Comparison of ENCODE assay signal across 1 cellular context in the genomic region with DNA sequence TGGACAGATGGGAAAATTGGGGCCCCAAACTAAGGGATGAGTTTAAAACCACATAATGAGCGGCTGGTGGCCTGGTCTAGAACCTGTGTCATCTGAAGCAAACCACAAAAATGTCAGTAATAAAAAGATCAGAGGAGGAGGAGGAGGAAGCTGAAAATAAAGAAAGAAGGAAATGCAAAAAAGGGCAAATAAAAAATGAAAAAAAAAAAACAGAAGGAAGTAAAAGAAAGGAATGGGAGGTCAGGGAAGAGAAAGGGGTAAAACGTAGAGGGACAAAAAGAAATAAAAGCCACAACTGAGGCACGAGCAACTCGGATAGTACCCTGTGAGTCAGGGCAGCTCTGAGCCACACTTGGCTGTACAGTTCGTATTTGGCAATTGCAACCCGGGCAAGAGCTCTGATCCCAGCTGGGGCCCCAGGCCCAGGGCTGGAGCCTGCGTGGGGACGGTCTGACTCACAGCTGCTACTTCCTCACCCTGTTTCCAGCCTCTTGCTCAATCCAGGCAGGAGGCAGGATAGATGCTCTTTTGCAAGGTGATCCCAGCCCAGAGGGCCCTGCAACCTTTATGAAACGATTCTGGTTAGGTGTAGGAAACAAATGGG.
TF ChIP-seq lines count a peak whose summit lies in the region.

No MANE protein-coding gene starts in this region.

TF ChIP-seq in HepG2, 621 proteins besides CTCF, POLR2A, EP300 and RAD21 (continued from another document and continues in another):
- TF ChIP-seq, protein P1, sequence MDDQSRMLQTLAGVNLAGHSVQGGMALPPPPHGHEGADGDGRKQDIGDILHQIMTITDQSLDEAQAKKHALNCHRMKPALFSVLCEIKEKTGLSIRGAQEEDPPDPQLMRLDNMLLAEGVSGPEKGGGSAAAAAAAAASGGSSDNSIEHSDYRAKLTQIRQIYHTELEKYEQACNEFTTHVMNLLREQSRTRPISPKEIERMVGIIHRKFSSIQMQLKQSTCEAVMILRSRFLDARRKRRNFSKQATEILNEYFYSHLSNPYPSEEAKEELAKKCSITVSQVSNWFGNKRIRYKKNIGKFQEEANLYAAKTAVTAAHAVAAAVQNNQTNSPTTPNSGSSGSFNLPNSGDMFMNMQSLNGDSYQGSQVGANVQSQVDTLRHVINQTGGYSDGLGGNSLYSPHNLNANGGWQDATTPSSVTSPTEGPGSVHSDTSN (CRISPR knock-in tag; IDR thresholded peaks at IDR 0.05; ENCODE audit: borderline replicate concordance) = no peak
- TF ChIP-seq ELF3 (CRISPR knock-in tag; IDR thresholded peaks at IDR 0.05) (peak; percentile 89), ZMYM4 (CRISPR knock-in tag; IDR thresholded peaks at IDR 0.05) (peak; percentile 69; the same call in 1 of the 2 replicates), ATF1 (CRISPR knock-in tag; IDR thresholded peaks at IDR 0.05) (no peak), KDM2A (CRISPR knock-in tag; IDR thresholded peaks at IDR 0.05; ENCODE audit: borderline replicate concordance, low read depth) (peak; percentile 63; the same call in 1 of the 2 replicates), NR2F2 (IDR thresholded peaks at IDR 0.05; ENCODE audit: borderline replicate concordance, low read depth) (no peak), MATR3 (CRISPR knock-in tag; IDR thresholded peaks at IDR 0.05) (no peak), ATM (IDR thresholded peaks at IDR 0.05; ENCODE audit: borderline replicate concordance) (no peak), NFIC (IDR thresholded peaks at IDR 0.05; ENCODE audit: low read length) (no peak), ZNF263 (CRISPR knock-in tag; IDR thresholded peaks at IDR 0.05) (no peak), GLI4 (CRISPR knock-in tag; IDR thresholded peaks at IDR 0.05; ENCODE audit: borderline replicate concordance) (no peak), ZNF570 (CRISPR knock-in tag; IDR thresholded peaks at IDR 0.05; ENCODE audit: borderline replicate concordance) (no peak), CHD2 (IDR thresholded peaks at IDR 0.05; ENCODE audit: low read depth, low read length) (no peak), ZNF10 (CRISPR knock-in tag; IDR thresholded peaks at IDR 0.05; ENCODE audit: borderline replicate concordance, low read depth) (no peak), NCOR1 (IDR thresholded peaks at IDR 0.05; ENCODE audit: borderline replicate concordance, low read length) (peak; percentile 24; the same call in 1 of the 2 replicates), CCDC6 (CRISPR knock-in tag; IDR thresholded peaks at IDR 0.05) (no peak), SMAD3 (CRISPR knock-in tag; IDR thresholded peaks at IDR 0.05) (no peak; the same call in 1 of the 2 replicates), CENPT (CRISPR knock-in tag; IDR thresholded peaks at IDR 0.05; ENCODE audit: low read depth) (no peak), SNAPC2 (CRISPR knock-in tag; IDR thresholded peaks at IDR 0.05) (no peak), ZNF441 (CRISPR knock-in tag; IDR thresholded peaks at IDR 0.05; ENCODE audit: borderline replicate concordance) (0 out of 2 replicates have a peak, but pooled peaks have one; percentile 51), TBX2 (CRISPR knock-in tag; IDR thresholded peaks at IDR 0.05; ENCODE audit: borderline replicate concordance) (peak; percentile 24; the same call in 1 of the 2 replicates)
- TF ChIP-seq, protein P2, sequence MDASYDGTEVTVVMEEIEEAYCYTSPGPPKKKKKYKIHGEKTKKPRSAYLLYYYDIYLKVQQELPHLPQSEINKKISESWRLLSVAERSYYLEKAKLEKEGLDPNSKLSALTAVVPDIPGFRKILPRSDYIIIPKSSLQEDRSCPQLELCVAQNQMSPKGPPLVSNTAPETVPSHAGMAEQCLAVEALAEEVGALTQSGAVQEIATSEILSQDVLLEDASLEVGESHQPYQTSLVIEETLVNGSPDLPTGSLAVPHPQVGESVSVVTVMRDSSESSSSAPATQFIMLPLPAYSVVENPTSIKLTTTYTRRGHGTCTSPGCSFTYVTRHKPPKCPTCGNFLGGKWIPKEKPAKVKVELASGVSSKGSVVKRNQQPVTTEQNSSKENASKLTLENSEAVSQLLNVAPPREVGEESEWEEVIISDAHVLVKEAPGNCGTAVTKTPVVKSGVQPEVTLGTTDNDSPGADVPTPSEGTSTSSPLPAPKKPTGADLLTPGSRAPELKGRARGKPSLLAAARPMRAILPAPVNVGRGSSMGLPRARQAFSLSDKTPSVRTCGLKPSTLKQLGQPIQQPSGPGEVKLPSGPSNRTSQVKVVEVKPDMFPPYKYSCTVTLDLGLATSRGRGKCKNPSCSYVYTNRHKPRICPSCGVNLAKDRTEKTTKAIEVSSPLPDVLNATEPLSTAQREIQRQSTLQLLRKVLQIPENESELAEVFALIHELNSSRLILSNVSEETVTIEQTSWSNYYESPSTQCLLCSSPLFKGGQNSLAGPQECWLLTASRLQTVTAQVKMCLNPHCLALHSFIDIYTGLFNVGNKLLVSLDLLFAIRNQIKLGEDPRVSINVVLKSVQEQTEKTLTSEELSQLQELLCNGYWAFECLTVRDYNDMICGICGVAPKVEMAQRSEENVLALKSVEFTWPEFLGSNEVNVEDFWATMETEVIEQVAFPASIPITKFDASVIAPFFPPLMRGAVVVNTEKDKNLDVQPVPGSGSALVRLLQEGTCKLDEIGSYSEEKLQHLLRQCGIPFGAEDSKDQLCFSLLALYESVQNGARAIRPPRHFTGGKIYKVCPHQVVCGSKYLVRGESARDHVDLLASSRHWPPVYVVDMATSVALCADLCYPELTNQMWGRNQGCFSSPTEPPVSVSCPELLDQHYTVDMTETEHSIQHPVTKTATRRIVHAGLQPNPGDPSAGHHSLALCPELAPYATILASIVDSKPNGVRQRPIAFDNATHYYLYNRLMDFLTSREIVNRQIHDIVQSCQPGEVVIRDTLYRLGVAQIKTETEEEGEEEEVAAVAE (CRISPR knock-in tag; IDR thresholded peaks at IDR 0.05; ENCODE audit: borderline replicate concordance) = peak; percentile 21; the same call in 1 of the 2 replicates
- TF ChIP-seq, protein P3, sequence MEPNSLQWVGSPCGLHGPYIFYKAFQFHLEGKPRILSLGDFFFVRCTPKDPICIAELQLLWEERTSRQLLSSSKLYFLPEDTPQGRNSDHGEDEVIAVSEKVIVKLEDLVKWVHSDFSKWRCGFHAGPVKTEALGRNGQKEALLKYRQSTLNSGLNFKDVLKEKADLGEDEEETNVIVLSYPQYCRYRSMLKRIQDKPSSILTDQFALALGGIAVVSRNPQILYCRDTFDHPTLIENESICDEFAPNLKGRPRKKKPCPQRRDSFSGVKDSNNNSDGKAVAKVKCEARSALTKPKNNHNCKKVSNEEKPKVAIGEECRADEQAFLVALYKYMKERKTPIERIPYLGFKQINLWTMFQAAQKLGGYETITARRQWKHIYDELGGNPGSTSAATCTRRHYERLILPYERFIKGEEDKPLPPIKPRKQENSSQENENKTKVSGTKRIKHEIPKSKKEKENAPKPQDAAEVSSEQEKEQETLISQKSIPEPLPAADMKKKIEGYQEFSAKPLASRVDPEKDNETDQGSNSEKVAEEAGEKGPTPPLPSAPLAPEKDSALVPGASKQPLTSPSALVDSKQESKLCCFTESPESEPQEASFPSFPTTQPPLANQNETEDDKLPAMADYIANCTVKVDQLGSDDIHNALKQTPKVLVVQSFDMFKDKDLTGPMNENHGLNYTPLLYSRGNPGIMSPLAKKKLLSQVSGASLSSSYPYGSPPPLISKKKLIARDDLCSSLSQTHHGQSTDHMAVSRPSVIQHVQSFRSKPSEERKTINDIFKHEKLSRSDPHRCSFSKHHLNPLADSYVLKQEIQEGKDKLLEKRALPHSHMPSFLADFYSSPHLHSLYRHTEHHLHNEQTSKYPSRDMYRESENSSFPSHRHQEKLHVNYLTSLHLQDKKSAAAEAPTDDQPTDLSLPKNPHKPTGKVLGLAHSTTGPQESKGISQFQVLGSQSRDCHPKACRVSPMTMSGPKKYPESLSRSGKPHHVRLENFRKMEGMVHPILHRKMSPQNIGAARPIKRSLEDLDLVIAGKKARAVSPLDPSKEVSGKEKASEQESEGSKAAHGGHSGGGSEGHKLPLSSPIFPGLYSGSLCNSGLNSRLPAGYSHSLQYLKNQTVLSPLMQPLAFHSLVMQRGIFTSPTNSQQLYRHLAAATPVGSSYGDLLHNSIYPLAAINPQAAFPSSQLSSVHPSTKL (CRISPR knock-in tag; IDR thresholded peaks at IDR 0.05) = peak; percentile 92
- TF ChIP-seq, protein P4, sequence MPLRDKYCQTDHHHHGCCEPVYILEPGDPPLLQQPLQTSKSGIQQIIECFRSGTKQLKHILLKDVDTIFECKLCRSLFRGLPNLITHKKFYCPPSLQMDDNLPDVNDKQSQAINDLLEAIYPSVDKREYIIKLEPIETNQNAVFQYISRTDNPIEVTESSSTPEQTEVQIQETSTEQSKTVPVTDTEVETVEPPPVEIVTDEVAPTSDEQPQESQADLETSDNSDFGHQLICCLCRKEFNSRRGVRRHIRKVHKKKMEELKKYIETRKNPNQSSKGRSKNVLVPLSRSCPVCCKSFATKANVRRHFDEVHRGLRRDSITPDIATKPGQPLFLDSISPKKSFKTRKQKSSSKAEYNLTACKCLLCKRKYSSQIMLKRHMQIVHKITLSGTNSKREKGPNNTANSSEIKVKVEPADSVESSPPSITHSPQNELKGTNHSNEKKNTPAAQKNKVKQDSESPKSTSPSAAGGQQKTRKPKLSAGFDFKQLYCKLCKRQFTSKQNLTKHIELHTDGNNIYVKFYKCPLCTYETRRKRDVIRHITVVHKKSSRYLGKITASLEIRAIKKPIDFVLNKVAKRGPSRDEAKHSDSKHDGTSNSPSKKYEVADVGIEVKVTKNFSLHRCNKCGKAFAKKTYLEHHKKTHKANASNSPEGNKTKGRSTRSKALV (CRISPR knock-in tag; IDR thresholded peaks at IDR 0.05) = 0 out of 2 replicates have a peak, but pooled peaks have one; percentile 35
- TF ChIP-seq, protein P5, sequence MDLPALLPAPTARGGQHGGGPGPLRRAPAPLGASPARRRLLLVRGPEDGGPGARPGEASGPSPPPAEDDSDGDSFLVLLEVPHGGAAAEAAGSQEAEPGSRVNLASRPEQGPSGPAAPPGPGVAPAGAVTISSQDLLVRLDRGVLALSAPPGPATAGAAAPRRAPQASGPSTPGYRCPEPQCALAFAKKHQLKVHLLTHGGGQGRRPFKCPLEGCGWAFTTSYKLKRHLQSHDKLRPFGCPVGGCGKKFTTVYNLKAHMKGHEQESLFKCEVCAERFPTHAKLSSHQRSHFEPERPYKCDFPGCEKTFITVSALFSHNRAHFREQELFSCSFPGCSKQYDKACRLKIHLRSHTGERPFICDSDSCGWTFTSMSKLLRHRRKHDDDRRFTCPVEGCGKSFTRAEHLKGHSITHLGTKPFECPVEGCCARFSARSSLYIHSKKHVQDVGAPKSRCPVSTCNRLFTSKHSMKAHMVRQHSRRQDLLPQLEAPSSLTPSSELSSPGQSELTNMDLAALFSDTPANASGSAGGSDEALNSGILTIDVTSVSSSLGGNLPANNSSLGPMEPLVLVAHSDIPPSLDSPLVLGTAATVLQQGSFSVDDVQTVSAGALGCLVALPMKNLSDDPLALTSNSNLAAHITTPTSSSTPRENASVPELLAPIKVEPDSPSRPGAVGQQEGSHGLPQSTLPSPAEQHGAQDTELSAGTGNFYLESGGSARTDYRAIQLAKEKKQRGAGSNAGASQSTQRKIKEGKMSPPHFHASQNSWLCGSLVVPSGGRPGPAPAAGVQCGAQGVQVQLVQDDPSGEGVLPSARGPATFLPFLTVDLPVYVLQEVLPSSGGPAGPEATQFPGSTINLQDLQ (CRISPR knock-in tag; IDR thresholded peaks at IDR 0.05) = no peak
- TF ChIP-seq, protein P6, sequence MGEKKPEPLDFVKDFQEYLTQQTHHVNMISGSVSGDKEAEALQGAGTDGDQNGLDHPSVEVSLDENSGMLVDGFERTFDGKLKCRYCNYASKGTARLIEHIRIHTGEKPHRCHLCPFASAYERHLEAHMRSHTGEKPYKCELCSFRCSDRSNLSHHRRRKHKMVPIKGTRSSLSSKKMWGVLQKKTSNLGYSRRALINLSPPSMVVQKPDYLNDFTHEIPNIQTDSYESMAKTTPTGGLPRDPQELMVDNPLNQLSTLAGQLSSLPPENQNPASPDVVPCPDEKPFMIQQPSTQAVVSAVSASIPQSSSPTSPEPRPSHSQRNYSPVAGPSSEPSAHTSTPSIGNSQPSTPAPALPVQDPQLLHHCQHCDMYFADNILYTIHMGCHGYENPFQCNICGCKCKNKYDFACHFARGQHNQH (CRISPR knock-in tag; IDR thresholded peaks at IDR 0.05) = peak; percentile 76; the same call in 1 of the 2 replicates
- TF ChIP-seq, protein P7, sequence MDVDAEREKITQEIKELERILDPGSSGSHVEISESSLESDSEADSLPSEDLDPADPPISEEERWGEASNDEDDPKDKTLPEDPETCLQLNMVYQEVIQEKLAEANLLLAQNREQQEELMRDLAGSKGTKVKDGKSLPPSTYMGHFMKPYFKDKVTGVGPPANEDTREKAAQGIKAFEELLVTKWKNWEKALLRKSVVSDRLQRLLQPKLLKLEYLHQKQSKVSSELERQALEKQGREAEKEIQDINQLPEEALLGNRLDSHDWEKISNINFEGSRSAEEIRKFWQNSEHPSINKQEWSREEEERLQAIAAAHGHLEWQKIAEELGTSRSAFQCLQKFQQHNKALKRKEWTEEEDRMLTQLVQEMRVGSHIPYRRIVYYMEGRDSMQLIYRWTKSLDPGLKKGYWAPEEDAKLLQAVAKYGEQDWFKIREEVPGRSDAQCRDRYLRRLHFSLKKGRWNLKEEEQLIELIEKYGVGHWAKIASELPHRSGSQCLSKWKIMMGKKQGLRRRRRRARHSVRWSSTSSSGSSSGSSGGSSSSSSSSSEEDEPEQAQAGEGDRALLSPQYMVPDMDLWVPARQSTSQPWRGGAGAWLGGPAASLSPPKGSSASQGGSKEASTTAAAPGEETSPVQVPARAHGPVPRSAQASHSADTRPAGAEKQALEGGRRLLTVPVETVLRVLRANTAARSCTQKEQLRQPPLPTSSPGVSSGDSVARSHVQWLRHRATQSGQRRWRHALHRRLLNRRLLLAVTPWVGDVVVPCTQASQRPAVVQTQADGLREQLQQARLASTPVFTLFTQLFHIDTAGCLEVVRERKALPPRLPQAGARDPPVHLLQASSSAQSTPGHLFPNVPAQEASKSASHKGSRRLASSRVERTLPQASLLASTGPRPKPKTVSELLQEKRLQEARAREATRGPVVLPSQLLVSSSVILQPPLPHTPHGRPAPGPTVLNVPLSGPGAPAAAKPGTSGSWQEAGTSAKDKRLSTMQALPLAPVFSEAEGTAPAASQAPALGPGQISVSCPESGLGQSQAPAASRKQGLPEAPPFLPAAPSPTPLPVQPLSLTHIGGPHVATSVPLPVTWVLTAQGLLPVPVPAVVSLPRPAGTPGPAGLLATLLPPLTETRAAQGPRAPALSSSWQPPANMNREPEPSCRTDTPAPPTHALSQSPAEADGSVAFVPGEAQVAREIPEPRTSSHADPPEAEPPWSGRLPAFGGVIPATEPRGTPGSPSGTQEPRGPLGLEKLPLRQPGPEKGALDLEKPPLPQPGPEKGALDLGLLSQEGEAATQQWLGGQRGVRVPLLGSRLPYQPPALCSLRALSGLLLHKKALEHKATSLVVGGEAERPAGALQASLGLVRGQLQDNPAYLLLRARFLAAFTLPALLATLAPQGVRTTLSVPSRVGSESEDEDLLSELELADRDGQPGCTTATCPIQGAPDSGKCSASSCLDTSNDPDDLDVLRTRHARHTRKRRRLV (CRISPR knock-in tag; IDR thresholded peaks at IDR 0.05) = no peak
- TF ChIP-seq, protein P8, sequence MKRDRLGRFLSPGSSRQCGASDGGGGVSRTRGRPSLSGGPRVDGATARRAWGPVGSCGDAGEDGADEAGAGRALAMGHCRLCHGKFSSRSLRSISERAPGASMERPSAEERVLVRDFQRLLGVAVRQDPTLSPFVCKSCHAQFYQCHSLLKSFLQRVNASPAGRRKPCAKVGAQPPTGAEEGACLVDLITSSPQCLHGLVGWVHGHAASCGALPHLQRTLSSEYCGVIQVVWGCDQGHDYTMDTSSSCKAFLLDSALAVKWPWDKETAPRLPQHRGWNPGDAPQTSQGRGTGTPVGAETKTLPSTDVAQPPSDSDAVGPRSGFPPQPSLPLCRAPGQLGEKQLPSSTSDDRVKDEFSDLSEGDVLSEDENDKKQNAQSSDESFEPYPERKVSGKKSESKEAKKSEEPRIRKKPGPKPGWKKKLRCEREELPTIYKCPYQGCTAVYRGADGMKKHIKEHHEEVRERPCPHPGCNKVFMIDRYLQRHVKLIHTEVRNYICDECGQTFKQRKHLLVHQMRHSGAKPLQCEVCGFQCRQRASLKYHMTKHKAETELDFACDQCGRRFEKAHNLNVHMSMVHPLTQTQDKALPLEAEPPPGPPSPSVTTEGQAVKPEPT (CRISPR knock-in tag; IDR thresholded peaks at IDR 0.05; ENCODE audit: low read depth) = no peak
